In the genomic region with DNA sequence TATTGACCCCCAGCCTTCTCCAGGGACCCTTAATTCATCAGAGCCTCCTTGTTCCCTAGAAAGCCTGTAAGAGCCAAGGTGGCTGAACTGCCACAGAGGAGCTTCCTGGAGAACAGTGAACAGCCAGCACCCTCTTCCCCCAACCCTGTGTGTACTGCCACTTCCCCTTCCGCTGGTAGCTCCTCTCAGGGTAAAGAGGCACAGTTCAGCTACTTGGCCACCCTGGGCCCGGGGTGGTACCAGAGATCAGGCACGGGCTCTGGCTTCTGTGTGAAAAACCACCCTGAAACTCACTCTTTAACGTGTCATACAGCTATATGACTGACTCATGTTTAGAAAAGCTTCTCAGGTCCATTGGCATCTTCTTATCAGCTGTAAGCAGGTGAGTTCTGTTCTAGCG, we compare ENCODE assay signal across 10 cellular contexts. TPM values are rescaled to one million over a fixed set of nuclear protein-coding genes. Genes with fewer than 3 reads are reported as not detected.
DNase-seq lines count a peak whose midpoint lies in the region; ATAC-seq and TF ChIP-seq lines count a peak whose summit lies in the region.
"Had no signal": no experiment of that assay in that cellular context is flagged by ENCODE, and none has a peak within 500 bp of the region (broad histone marks: within the 10 kb centered on the region; RNA-seq: fewer than 3 reads in every experiment).

No MANE protein-coding gene starts in this region.

- WGBS in heart left ventricle, 4 donors = 71 to 83% (median 78%) methylated on average over 5 of the region's 5 CpGs

- in situ Hi-C loops in GM13976 (cut with MboI; ENCODE audit: low sequenced_read_pairs, unreplicated experiment) = no loop called here

- intact Hi-C loops in CD4-positive, alpha-beta memory T cell (cut with micrococcal nuclease) = no loop called here
- intact Hi-C loops in activated CD4-positive, alpha-beta memory T cell treated with anti-CD3 and anti-CD28 coated beads for 36 hours (cut with micrococcal nuclease) = no loop called here
- intact Hi-C loops in heart left ventricle (cut with DNase I) = no loop called here

- H3K36me3 ChIP-seq in CD4-positive, alpha-beta memory T cell (ENCODE audit: insufficient read depth, low read length) = no peaks in the 10 kb centered on the region
- no peaks in the 10 kb centered on the region for H3K36me3 ChIP-seq in heart left ventricle
- no peaks in the 10 kb centered on the region for H3K36me3 ChIP-seq in WERI-Rb-1
- H3K36me3 ChIP-seq: ascending aorta had no signal

- CTCF ChIA-PET in CD4-positive, alpha-beta memory T cell (lab: Charles Lee; ENCODE audit: partially characterized antibody) = interaction anchor here (1.0 to 2.9 kb wide), 11 partner anchors 10 to 44 kb away, joined by 3 to 13 read pairs (median 4); partner anchors contain the start of genes ARMH1, RNU5D-1 and TMEM53
- CTCF ChIA-PET in activated CD4-positive, alpha-beta memory T cell treated with anti-CD3 and anti-CD28 coated beads for 36 hours (lab: Charles Lee) = interaction anchor here (0.6 to 2.9 kb wide), 7 partner anchors 11 to 45 kb away, joined by 3 to 21 read pairs (median 5); partner anchors contain the start of genes ARMH1 and TMEM53

- H3K4me1 ChIP-seq in CD4-positive, alpha-beta memory T cell (ENCODE audit: insufficient read depth, low read length) = peaks cover 12% of the 10 kb centered on the region
- H3K4me1 ChIP-seq in heart left ventricle = peaks cover 0 to 17% (median 0%) of the 10 kb centered on the region in 12 donors
- H3K4me1 ChIP-seq: ascending aorta had no signal

- peak overlapping the region in 6 of 7 donors; percentile 27 to 88 (median 84) for H3K27ac Mint-ChIP-seq in CD4-positive, alpha-beta memory T cell
- H3K27ac Mint-ChIP-seq in activated CD4-positive, alpha-beta memory T cell treated with anti-CD3 and anti-CD28 coated beads for 36 hours = peak overlapping the region; percentile 58

- POLR2A ChIA-PET in CD4-positive, alpha-beta memory T cell (lab: Charles Lee; ENCODE audit: partially characterized antibody) = interaction anchor here (0.8 to 2.3 kb wide), 8 partner anchors 18 to 803 kb away, joined by 3 to 15 read pairs (median 4); partner anchors contain the start of genes ARMH1, CCDC163, MMACHC and RPS8
- POLR2A ChIA-PET in activated CD4-positive, alpha-beta memory T cell treated with anti-CD3 and anti-CD28 coated beads for 36 hours (lab: Charles Lee) = interaction anchor here (3.1 kb wide), 1 partner anchor 25 kb away, joined by 20 read pairs; no protein-coding TSS in a partner anchor

- peak in 2 of 5 donors; percentile 29 to 43 for DNase-seq in CD4-positive, alpha-beta memory T cell
- peak; percentile 62 for DNase-seq in activated CD4-positive, alpha-beta memory T cell treated with anti-CD3 and anti-CD28 coated beads for 36 hours
- DNase-seq in heart left ventricle (no peak), WERI-Rb-1 (no peak), GM13976 (ENCODE audit: low spot score) (no peak), NCI-H524 (lab: John Stamatoyannopoulos, UW) (no peak)

- TF ChIP-seq CTCF in heart left ventricle (IDR thresholded peaks at IDR 0.05) (no peak), WERI-Rb-1 (IDR thresholded peaks at IDR 0.05; ENCODE audit: low read depth, low read length) (no peak), GM13976 (IDR thresholded peaks at IDR 0.05; ENCODE audit: borderline replicate concordance, control extremely low read depth, extremely low read depth, insufficient read depth, missing control alignments) (no peak)

- no peaks in the 10 kb centered on the region for H3K36me3 Mint-ChIP-seq in CD4-positive, alpha-beta memory T cell
- no peaks in the 10 kb centered on the region for H3K36me3 Mint-ChIP-seq in activated CD4-positive, alpha-beta memory T cell treated with anti-CD3 and anti-CD28 coated beads for 36 hours

- H3K9me3 Mint-ChIP-seq in CD4-positive, alpha-beta memory T cell = no peaks in the 10 kb centered on the region
- H3K9me3 Mint-ChIP-seq in activated CD4-positive, alpha-beta memory T cell treated with anti-CD3 and anti-CD28 coated beads for 36 hours = no peaks in the 10 kb centered on the region

- peaks cover 4 to 19% (median 11%) of the 10 kb centered on the region in 4 donors for H3K4me1 Mint-ChIP-seq in CD4-positive, alpha-beta memory T cell
- H3K4me1 Mint-ChIP-seq in activated CD4-positive, alpha-beta memory T cell treated with anti-CD3 and anti-CD28 coated beads for 36 hours (ENCODE audit: low read depth) = peaks cover 18% of the 10 kb centered on the region

- no peak overlapping the region for H3K27ac ChIP-seq in CD4-positive, alpha-beta memory T cell (ENCODE audit: low read depth, low read length)
- H3K27ac ChIP-seq in heart left ventricle (no peak overlapping the region), WERI-Rb-1 (no peak overlapping the region)
- H3K27ac ChIP-seq: ascending aorta had no signal

- H3K27me3 Mint-ChIP-seq in CD4-positive, alpha-beta memory T cell = no peaks in the 10 kb centered on the region
- H3K27me3 Mint-ChIP-seq in activated CD4-positive, alpha-beta memory T cell treated with anti-CD3 and anti-CD28 coated beads for 36 hours = no peaks in the 10 kb centered on the region

- no peak overlapping the region for H3K4me3 ChIP-seq in CD4-positive, alpha-beta memory T cell (ENCODE audit: low read length in 2 of 2)
- H3K4me3 ChIP-seq in heart left ventricle = no peak overlapping the region
- no peak overlapping the region for H3K4me3 ChIP-seq in WERI-Rb-1 (ENCODE audit: low read depth, low read length)
- H3K4me3 ChIP-seq: ascending aorta had no signal

- H3K9me3 ChIP-seq in CD4-positive, alpha-beta memory T cell (ENCODE audit: control insufficient read depth in 1 of 2, low read length in 2 of 2) = no peaks in the 10 kb centered on the region
- no peaks in the 10 kb centered on the region for H3K9me3 ChIP-seq in heart left ventricle
- H3K9me3 ChIP-seq in WERI-Rb-1 (ENCODE audit: severe bottlenecking) = no peaks in the 10 kb centered on the region
- H3K9me3 ChIP-seq: ascending aorta had no signal

- no peaks in the 10 kb centered on the region for H3K27me3 ChIP-seq in CD4-positive, alpha-beta memory T cell (ENCODE audit: insufficient read depth, low read length)
- H3K27me3 ChIP-seq in heart left ventricle = no peaks in the 10 kb centered on the region
- no peaks in the 10 kb centered on the region for H3K27me3 ChIP-seq in WERI-Rb-1 (ENCODE audit: insufficient read depth, low read depth, severe bottlenecking)
- H3K27me3 ChIP-seq: ascending aorta had no signal

- H3K4me3 Mint-ChIP-seq in CD4-positive, alpha-beta memory T cell = peak overlapping the region in 4 of 8 donors; percentile 29 to 83 (median 52)
- no peak overlapping the region for H3K4me3 Mint-ChIP-seq in activated CD4-positive, alpha-beta memory T cell treated with anti-CD3 and anti-CD28 coated beads for 36 hours

- TF ChIP-seq POLR2A in heart left ventricle (IDR thresholded peaks at IDR 0.05) = no peak

- ATAC-seq in HG03342 (IDR thresholded peaks at IDR 0.05; ENCODE audit: unreplicated experiment) (peak; percentile 40), heart left ventricle (peak in 3 of 4 donors; percentile 41 to 72 (median 47)), HG03159 (IDR thresholded peaks at IDR 0.05; ENCODE audit: unreplicated experiment) (no peak)

RNA-seq across cellular contexts. Expression of gene ARMH1, which starts 22.3 kb away (rescaled TPM):
- 10 to 100 TPM; 64.0 to 74.5 TPM for total RNA-seq in CD4-positive, alpha-beta memory T cell
- 10 to 100 TPM; 26.0 to 30.4 TPM for polyA plus RNA-seq in CD4-positive, alpha-beta memory T cell
- total RNA-seq in activated CD4-positive, alpha-beta memory T cell treated with anti-CD3 and anti-CD28 coated beads for 36 hours = 100 to 1,000 TPM; 134 to 141 TPM
- total RNA-seq in heart left ventricle = 1 to 10 TPM in 2 of 9 donors, under 1 TPM in 4, not detected in 3; 0.33 to 9.9 (median 0.64) TPM
- under 1 TPM; 0.62 to 0.88 TPM for polyA plus RNA-seq in heart left ventricle
- total RNA-seq: ascending aorta had no signal

RNA-seq across cellular contexts. Expression of gene TMEM53, which starts 22.5 kb away (rescaled TPM):
- 1 to 10 TPM; 1.7 to 2.2 TPM for total RNA-seq in CD4-positive, alpha-beta memory T cell
- 1 to 10 TPM; 3.5 to 5.7 TPM for polyA plus RNA-seq in CD4-positive, alpha-beta memory T cell
- total RNA-seq in activated CD4-positive, alpha-beta memory T cell treated with anti-CD3 and anti-CD28 coated beads for 36 hours = 1 to 10 TPM; 5.1 to 6.5 TPM
- total RNA-seq in heart left ventricle = 10 to 100 TPM in 6 of 9 donors, 1 to 10 TPM in 3; 8.5 to 18.1 (median 12.5) TPM
- polyA plus RNA-seq in heart left ventricle = 10 to 100 TPM in 1 of 2 donors, 1 to 10 TPM in 1; 8.6 to 20.0 TPM

RNA-seq across cellular contexts. Expression of gene RNU5D-1, which starts 34.2 kb away (rescaled TPM):
- not detected for total RNA-seq in CD4-positive, alpha-beta memory T cell
- polyA plus RNA-seq in CD4-positive, alpha-beta memory T cell = not detected
- not detected for total RNA-seq in activated CD4-positive, alpha-beta memory T cell treated with anti-CD3 and anti-CD28 coated beads for 36 hours
- total RNA-seq in heart left ventricle = not detected
- polyA plus RNA-seq in heart left ventricle = not detected
- total RNA-seq: ascending aorta, mononuclear cell had no signal

RNA-seq across cellular contexts. Expression of gene KIF2C, which starts 42.8 kb away (rescaled TPM):
- total RNA-seq in CD4-positive, alpha-beta memory T cell = 1 to 10 TPM; 1.4 to 1.5 TPM
- under 1 TPM in 1 of 2 donors, not detected in 1; 0.16 TPM for polyA plus RNA-seq in CD4-positive, alpha-beta memory T cell
- total RNA-seq in activated CD4-positive, alpha-beta memory T cell treated with anti-CD3 and anti-CD28 coated beads for 36 hours = 100 to 1,000 TPM; 107 to 113 TPM
- total RNA-seq in heart left ventricle = 1 to 10 TPM in 5 of 9 donors, under 1 TPM in 4; 0.25 to 7.0 (median 1.2) TPM
- polyA plus RNA-seq in heart left ventricle = under 1 TPM; 0.34 to 0.68 TPM

Comparison
In these comparisons a context has a peak if more than half of its experiments do, and no peak if none do; other contexts are left out.
1. RNA of gene ARMH1, which starts 22.3 kb away (total RNA-seq): 134 to 141 TPM in activated CD4-positive, alpha-beta memory T cell treated with anti-CD3 and anti-CD28 coated beads for 36 hours and 64.0 to 74.5 TPM in CD4-positive, alpha-beta memory T cell; 0.33 to 9.9 TPM in heart left ventricle; every median in the first group is over 4 times any median in the second.